ENCODE assay signal across 29 cellular contexts in the genomic region with DNA sequence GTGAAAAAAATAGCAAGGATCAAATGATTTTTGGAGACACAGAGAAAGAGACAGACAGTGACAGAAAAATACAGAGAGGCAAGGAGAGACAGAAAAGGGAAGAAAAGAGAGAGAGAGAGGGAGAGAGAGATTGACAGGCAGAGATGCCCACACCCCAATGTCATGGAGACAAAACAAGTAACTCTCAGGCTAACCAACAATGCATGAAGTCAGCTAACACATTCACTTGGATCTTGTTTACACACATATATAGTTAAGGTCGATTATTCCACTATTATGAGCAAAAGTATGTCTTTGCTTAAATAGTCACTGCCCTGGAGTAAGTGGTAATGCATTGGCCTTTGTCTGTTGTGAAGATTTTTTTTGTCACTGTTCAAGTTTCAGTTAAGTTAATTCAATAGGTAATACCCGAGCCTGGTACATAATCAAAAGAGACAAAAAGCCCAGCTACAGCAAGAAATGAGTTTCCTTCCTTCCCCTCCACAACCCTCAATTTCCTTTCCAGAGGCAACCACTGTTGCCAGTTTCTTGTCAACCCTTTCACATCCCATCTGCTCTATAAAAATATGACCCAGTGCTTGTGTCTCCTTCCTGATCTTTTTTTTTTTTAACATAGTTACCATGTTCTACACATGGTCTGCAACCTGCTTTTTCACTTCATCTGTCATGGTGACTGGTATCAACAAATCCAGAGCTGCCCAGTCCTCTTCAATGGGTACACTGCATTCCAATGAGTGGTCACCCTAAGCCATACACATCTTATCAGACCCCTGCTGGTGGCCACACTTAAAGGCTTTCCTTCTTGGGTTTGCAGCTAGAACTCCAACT. TPM values are rescaled to one million over a fixed set of nuclear protein-coding genes. Genes with fewer than 3 reads are reported as not detected.
DNase-seq lines count a peak whose midpoint lies in the region; ATAC-seq and TF ChIP-seq lines count a peak whose summit lies in the region.
"Had no signal": no experiment of that assay in that cellular context is flagged by ENCODE, and none has a peak within 500 bp of the region (broad histone marks: within the 10 kb centered on the region; RNA-seq: fewer than 3 reads in every experiment).

No MANE protein-coding gene starts in this region.

- H3K36me3 Mint-ChIP-seq in GM23338 (ENCODE audit: low read depth) (no peaks in the 10 kb centered on the region), nephron progenitor cell (ENCODE audit: low read depth) (no peaks in the 10 kb centered on the region)
- H3K36me3 Mint-ChIP-seq: CD4-positive, CD25-positive, alpha-beta regulatory T cell had no signal

- intact Hi-C loops in OCI-LY7 (cut with micrococcal nuclease; ENCODE audit: unreplicated experiment), result no loop called here

- H3K36me3 ChIP-seq in GM23338 (ENCODE audit: insufficient read depth) (no peaks in the 10 kb centered on the region), OCI-LY7 (ENCODE audit: insufficient read depth, low read length) (no peaks in the 10 kb centered on the region), iPS-20b (ENCODE audit: insufficient read depth, low read depth, low read length) (0 out of 2 replicates have a peak, but pooled peaks cover 4% of the 10 kb centered on the region)
- H3K36me3 ChIP-seq: breast epithelium, esophagus squamous epithelium, lower lobe of right lung, SJSA1, suprapubic skin, vagina had no signal

- no peak overlapping the region for H3K9ac ChIP-seq in iPS-20b (ENCODE audit: low read depth, low read length)
- H3K9ac ChIP-seq: GM23248 had no signal

- no TSS peak for BruUV-seq in OCI-LY7 (replicated peaks; lab: Mats Ljungman, UMichigan)

- no peaks in the 10 kb centered on the region for H3K9me2 ChIP-seq in GM23338 (ENCODE audit: insufficient read depth)
- H3K9me2 ChIP-seq in OCI-LY7 (ENCODE audit: insufficient read depth, low read length), result no peaks in the 10 kb centered on the region

- H3K4me1 ChIP-seq in GM23338 (ENCODE audit: insufficient read depth) (peaks cover 76% of the 10 kb centered on the region), OCI-LY7 (ENCODE audit: insufficient read depth, low read length, poor library complexity, severe bottlenecking) (no peaks in the 10 kb centered on the region), iPS-20b (ENCODE audit: insufficient read depth, low read length) (peaks cover 64% of the 10 kb centered on the region)
- H3K4me1 ChIP-seq: breast epithelium, suprapubic skin, vagina had no signal

- POLR2A ChIA-PET in OCI-LY7 (lab: Charles Lee), result no interaction called here

- H3K27me3 ChIP-seq in GM23338 (ENCODE audit: insufficient read depth) (no peaks in the 10 kb centered on the region), iPS-20b (ENCODE audit: insufficient read depth, low read length) (no peaks in the 10 kb centered on the region)
- H3K27me3 ChIP-seq: breast epithelium, SJSA1, suprapubic skin, vagina had no signal

- CTCF ChIA-PET in OCI-LY7 (lab: Charles Lee; ENCODE audit: unreplicated experiment), result interaction anchor here (0.6 kb wide), 1 partner anchor 13 kb away, joined by 3 read pairs; no protein-coding TSS in a partner anchor

- H3K79me2 ChIP-seq in GM23338 (replicated peaks; ENCODE audit: insufficient read depth) (no peaks in the 10 kb centered on the region), OCI-LY7 (ENCODE audit: insufficient read depth, low read depth, low read length) (no peaks in the 10 kb centered on the region)

- peak overlapping the region; percentile 79; the same call in 1 of the 2 replicates for H3K27ac ChIP-seq in GM23338 (ENCODE audit: low read depth)
- no peak overlapping the region for H3K27ac ChIP-seq in OCI-LY7 (ENCODE audit: low read depth, low read length, poor library complexity, severe bottlenecking)
- no peak overlapping the region for H3K27ac ChIP-seq in iPS-20b (ENCODE audit: low read length)
- H3K27ac ChIP-seq: breast epithelium, esophagus squamous epithelium, GM23248, lower lobe of right lung, SJSA1, suprapubic skin, vagina had no signal

- H4K20me1 ChIP-seq in GM23338 (replicated peaks; ENCODE audit: insufficient read depth), result no peaks in the 10 kb centered on the region
- H4K20me1 ChIP-seq in OCI-LY7 (ENCODE audit: insufficient read depth, low read length), result no peaks in the 10 kb centered on the region

- H2AFZ ChIP-seq in GM23338, result no peak overlapping the region
- 0 out of 2 replicates have a peak overlapping the region, but pooled peaks have one; percentile 34 for H2AFZ ChIP-seq in OCI-LY7 (ENCODE audit: low read length)
- H2AFZ ChIP-seq: GM23248 had no signal

- ATAC-seq in GM23338 (peak; percentile 17; the same call in 2 of the 3 replicates), GM21737 (IDR thresholded peaks at IDR 0.05; ENCODE audit: unreplicated experiment) (no peak)
- peak; percentile 36 for ATAC-seq in stimulated activated naive CD8-positive, alpha-beta T cell treated with anti-CD3 and anti-CD28 coated beads, Interleukin-15, Interleukin-2, amounts not matched to agents 100 U/mL and 50 U/mL, for 24 hours
- ATAC-seq: activated CD8-positive, alpha-beta T cell treated with anti-CD3 and anti-CD28 coated beads, Interleukin-2, amount 10 ng/mL, durations not matched to agents 7 days and 5 days; lower lobe of right lung had no signal

- no peaks in the 10 kb centered on the region for H3K9me3 Mint-ChIP-seq in GM23338
- no peaks in the 10 kb centered on the region for H3K9me3 Mint-ChIP-seq in nephron progenitor cell
- H3K9me3 Mint-ChIP-seq: CD4-positive, CD25-positive, alpha-beta regulatory T cell had no signal

- peaks cover 47% of the 10 kb centered on the region for H3K4me1 Mint-ChIP-seq in GM23338
- peaks cover 17% of the 10 kb centered on the region for H3K4me1 Mint-ChIP-seq in nephron progenitor cell
- H3K4me1 Mint-ChIP-seq: CD4-positive, CD25-positive, alpha-beta regulatory T cell had no signal

- H3K4me3 Mint-ChIP-seq in GM23338, result no peak overlapping the region
- H3K4me3 Mint-ChIP-seq in nephron progenitor cell, result no peak overlapping the region
- H3K4me3 Mint-ChIP-seq: activated CD8-positive, alpha-beta T cell treated with anti-CD3 and anti-CD28 coated beads, Interleukin-2, amount 10 ng/mL, durations not matched to agents 7 days and 5 days; CD4-positive, CD25-positive, alpha-beta regulatory T cell had no signal

- H3K4me3 ChIP-seq in GM23338 (no peak overlapping the region), OCI-LY7 (ENCODE audit: low read depth, low read length, poor library complexity, severe bottlenecking) (no peak overlapping the region), iPS-20b (ENCODE audit: low read length) (peak overlapping the region; percentile 15; the same call in 1 of the 2 replicates)
- H3K4me3 ChIP-seq: breast epithelium, esophagus squamous epithelium, GM23248, lower lobe of right lung, SJSA1, smooth muscle cell, suprapubic skin, vagina had no signal

- peak overlapping the region; percentile 55 for H3K4me2 ChIP-seq in GM23338
- H3K4me2 ChIP-seq in OCI-LY7 (ENCODE audit: low read length), result no peak overlapping the region

- DNase-seq in GM23338 (ENCODE audit: low spot score), result no peak
- DNase-seq in OCI-LY7 (ENCODE audit: low spot score), result no peak
- DNase-seq in stimulated activated naive CD8-positive, alpha-beta T cell treated with anti-CD3 and anti-CD28 coated beads, Interleukin-15, Interleukin-2, amounts not matched to agents 100 U/mL and 50 U/mL, for 24 hours, result no peak
- DNase-seq in NCI-H2227 treated with DMSO at 0.1 percent for 48 hours (lab: John Stamatoyannopoulos, UW), result no peak
- DNase-seq in nephron progenitor cell, result no peak
- DNase-seq: activated CD4-positive, CD25-positive, alpha-beta regulatory T cell treated with anti-CD3 and anti-CD28 coated beads, Interleukin-2, amount 50 U/mL, for 72 hours; activated CD8-positive, alpha-beta T cell treated with anti-CD3 and anti-CD28 coated beads, Interleukin-2, amount 10 ng/mL, durations not matched to agents 7 days and 5 days; activated naive CD4-positive, alpha-beta T cell; activated T-cell treated with anti-CD3 and anti-CD28 coated beads, Interleukin-2, amount 50 U/mL, for 1 hour; CD4-positive, CD25-positive, alpha-beta regulatory T cell; DMS153; esophagus squamous epithelium; GF-D8; GM23248; Karpas-422; lower lobe of right lung; NCI-H1694 treated with DMSO at 0.1 percent for 48 hours; NCI-H2171; NCI-H524 treated with DMSO at 0.1 percent for 48 hours; occipital lobe had no signal

- TF ChIP-seq CTCF in GM23338 (conservative IDR thresholded peaks at IDR 0.05; ENCODE audit: low read depth in 2 of 2) (0 out of 4 replicates have a peak, but pooled peaks of 1 of the 2 experiments have one; percentile 7), OCI-LY7 (conservative IDR thresholded peaks at IDR 0.05; ENCODE audit: low read length) (no peak), nephron progenitor cell (IDR thresholded peaks at IDR 0.05) (no peak)

- H3K27ac Mint-ChIP-seq in GM23338 (no peak overlapping the region), nephron progenitor cell (no peak overlapping the region)
- H3K27ac Mint-ChIP-seq: activated CD8-positive, alpha-beta T cell treated with anti-CD3 and anti-CD28 coated beads, Interleukin-2, amount 10 ng/mL, durations not matched to agents 7 days and 5 days; CD4-positive, CD25-positive, alpha-beta regulatory T cell had no signal

- H3F3A ChIP-seq in GM23338 (replicated peaks; ENCODE audit: low read depth), result 0 out of 2 replicates have a peak, but pooled peaks cover 3% of the 10 kb centered on the region

- H3K27me3 Mint-ChIP-seq in GM23338 (ENCODE audit: insufficient read depth, low read depth, poor library complexity) (no peaks in the 10 kb centered on the region), nephron progenitor cell (ENCODE audit: low read depth, poor library complexity) (no peaks in the 10 kb centered on the region)

- no peaks in the 10 kb centered on the region for H3K9me3 ChIP-seq in OCI-LY7 (ENCODE audit: low read length)
- no peaks in the 10 kb centered on the region for H3K9me3 ChIP-seq in iPS-20b (ENCODE audit: insufficient read depth, low read depth, low read length)
- H3K9me3 ChIP-seq: breast epithelium, esophagus squamous epithelium, lower lobe of right lung, SJSA1, suprapubic skin, vagina had no signal

TF ChIP-seq in GM23338, 12 proteins besides CTCF, POLR2A, EP300 and RAD21 (continues in another document):
- TF ChIP-seq POLR2AphosphoS5 (IDR thresholded peaks at IDR 0.05; ENCODE audit: low read depth) (no peak), EZH2phosphoT487 (IDR thresholded peaks at IDR 0.05; ENCODE audit: unreplicated experiment) (no peak)

RNA-seq across cellular contexts. Expression of gene PROM1, which starts 52.1 kb away (rescaled TPM):
- total RNA-seq in GM23338 (2014; rRNA removed; shearing (Covaris generic)), result 66.6 and 70.3 TPM in 2 replicates
- 30.6 and 36.6 TPM in 2 replicates for polyA plus RNA-seq in GM23338 (2016; fragmentation: Nextera tagmentation; extraction: Ambion mirVana)
- total RNA-seq in OCI-LY7 (2014; rRNA removed; shearing (Covaris generic)), result not detected in 2 replicates
- total RNA-seq in OCI-LY7 (2022), result not detected in 2 replicates
- total RNA-seq: activated CD8-positive, alpha-beta T cell treated with anti-CD3 and anti-CD28 coated beads, Interleukin-2, amount 10 ng/mL, durations not matched to agents 7 days and 5 days; GM23248; SJSA1; T-helper 1 cell treated with Interleukin-12 subunit alpha and Interleukin-12 subunit beta and Interleukin-4 antibody, amounts not matched to agents 30 ng/mL and 1 ng/mL, for 36 hours; vagina had no signal
- polyA plus RNA-seq: CD4-positive, CD25-positive, alpha-beta regulatory T cell; GM23248; keratinocyte had no signal

Comparison
In these comparisons a context has a peak if more than half of its experiments do, and no peak if none do; other contexts are left out.
1. RNA of gene PROM1, which starts 52.1 kb away (total RNA-seq): 66.6 to 70.3 TPM in GM23338; not detected in OCI-LY7; every median in the first group is over 10 times any median in the second.